ENCODE assay signal across 1 cellular context in genomic region chr12:20492251-20492728, GRCh38.
TF ChIP-seq lines count a peak whose summit lies in the region.

No MANE protein-coding gene starts in this region.

TF ChIP-seq in SK-N-SH, 30 proteins besides CTCF, POLR2A, EP300 and RAD21 (continued from another document):
- TF ChIP-seq ZBTB33 (IDR thresholded peaks at IDR 0.05; ENCODE audit: borderline replicate concordance, low read depth) = no peak; the same call in 1 of the 2 replicates
